1 cellular context compared by ENCODE assay signal in the genomic region with DNA sequence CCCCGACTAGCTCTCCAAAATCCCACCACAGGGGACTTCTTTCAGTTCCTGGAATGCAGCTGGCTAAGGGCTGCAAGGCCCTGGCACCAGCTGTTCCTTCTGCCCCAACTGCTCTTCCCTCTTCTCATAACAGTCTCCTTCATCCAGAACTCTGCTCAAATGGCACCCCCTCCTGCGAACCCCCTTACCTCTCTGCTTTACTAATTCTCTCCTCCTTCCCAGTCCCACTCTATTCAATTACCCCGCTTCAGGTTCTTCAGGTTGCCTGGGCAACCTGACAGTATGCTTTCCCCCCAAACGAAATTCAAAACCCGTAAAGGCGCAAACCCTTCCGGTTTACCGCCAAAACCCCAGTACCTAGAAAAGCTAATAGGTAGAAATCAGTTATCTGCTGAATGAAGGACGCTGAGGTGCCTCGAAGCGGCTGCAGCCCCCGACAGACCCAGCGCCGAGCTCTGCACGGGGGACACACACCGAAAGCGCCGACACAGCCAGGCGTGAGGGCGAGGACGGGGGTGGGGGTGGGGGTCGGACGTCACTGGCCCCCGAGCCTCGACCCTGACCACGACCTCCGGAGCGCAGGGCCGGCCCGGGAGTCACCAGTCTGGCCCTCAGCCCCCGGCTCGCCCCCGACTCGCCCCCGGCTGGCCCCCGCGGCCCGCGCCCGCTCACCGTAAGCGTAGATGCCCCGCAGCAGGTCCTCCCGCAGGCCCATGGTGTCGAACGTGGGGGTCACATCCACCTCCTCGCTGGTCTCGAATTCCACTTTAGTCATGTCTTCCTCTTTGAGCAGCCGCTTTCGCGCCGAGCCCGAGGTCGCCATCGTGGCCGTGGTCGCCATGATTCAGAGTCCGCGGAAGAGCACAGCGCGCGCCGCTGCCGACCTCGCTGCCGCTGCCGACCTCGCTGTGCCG.
TF ChIP-seq lines count a peak whose summit lies in the region.

No MANE protein-coding gene starts in this region.

TF ChIP-seq in PFSK-1, 5 proteins besides CTCF, POLR2A, EP300 and RAD21 (continued from another document):
- TF ChIP-seq, protein P1, sequence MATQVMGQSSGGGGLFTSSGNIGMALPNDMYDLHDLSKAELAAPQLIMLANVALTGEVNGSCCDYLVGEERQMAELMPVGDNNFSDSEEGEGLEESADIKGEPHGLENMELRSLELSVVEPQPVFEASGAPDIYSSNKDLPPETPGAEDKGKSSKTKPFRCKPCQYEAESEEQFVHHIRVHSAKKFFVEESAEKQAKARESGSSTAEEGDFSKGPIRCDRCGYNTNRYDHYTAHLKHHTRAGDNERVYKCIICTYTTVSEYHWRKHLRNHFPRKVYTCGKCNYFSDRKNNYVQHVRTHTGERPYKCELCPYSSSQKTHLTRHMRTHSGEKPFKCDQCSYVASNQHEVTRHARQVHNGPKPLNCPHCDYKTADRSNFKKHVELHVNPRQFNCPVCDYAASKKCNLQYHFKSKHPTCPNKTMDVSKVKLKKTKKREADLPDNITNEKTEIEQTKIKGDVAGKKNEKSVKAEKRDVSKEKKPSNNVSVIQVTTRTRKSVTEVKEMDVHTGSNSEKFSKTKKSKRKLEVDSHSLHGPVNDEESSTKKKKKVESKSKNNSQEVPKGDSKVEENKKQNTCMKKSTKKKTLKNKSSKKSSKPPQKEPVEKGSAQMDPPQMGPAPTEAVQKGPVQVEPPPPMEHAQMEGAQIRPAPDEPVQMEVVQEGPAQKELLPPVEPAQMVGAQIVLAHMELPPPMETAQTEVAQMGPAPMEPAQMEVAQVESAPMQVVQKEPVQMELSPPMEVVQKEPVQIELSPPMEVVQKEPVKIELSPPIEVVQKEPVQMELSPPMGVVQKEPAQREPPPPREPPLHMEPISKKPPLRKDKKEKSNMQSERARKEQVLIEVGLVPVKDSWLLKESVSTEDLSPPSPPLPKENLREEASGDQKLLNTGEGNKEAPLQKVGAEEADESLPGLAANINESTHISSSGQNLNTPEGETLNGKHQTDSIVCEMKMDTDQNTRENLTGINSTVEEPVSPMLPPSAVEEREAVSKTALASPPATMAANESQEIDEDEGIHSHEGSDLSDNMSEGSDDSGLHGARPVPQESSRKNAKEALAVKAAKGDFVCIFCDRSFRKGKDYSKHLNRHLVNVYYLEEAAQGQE (IDR thresholded peaks at IDR 0.05; ENCODE audit: insufficient read depth in 1 of 2, low read depth in 2 of 2, low read length in 2 of 2), result no peak
- TF ChIP-seq TAF1 (IDR thresholded peaks at IDR 0.05; ENCODE audit: borderline replicate concordance, insufficient read depth, low read length), result no peak; the same call in 1 of the 2 replicates
